8 cellular contexts compared by ENCODE assay signal in the genomic region with DNA sequence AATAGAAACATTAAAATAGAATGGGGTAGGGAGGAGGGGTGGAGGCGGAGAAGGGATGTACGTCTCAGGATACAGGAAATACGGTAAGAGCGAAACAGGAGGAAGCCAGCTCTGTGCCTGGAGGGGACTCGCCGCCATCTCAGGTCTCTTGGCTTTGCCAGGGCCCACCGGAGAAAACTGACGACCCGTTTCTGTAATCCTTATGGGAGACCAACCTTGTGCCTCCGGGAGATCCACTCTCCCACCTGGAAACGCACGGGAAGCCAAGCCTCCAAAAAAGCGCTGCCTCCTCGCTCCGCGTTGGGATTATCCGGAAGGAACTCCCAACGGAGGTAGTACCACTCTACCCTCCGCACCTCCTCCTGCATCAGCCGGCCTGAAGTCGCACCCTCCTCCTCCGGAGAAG. TPM values are rescaled to one million over a fixed set of nuclear protein-coding genes. Genes with fewer than 3 reads are reported as not detected.
DNase-seq lines count a peak whose midpoint lies in the region; ATAC-seq and TF ChIP-seq lines count a peak whose summit lies in the region.

A gene with protein sequence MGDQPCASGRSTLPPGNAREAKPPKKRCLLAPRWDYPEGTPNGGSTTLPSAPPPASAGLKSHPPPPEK (plus strand): TSS at position 92 of the 406 bp plus-strand sequence. CDS start 111 bp downstream, at position 203.

- H3K4me1 ChIP-seq in SK-N-SH (ENCODE audit: control insufficient read depth in 1 of 2, insufficient read depth in 2 of 2, low read depth in 1 of 2, low read length in 1 of 2), result no peaks in the 10 kb centered on the region; a peak in 1 of 4 replicates
- peaks cover 13% of the 10 kb centered on the region for H3K4me1 ChIP-seq in hepatocyte (ENCODE audit: insufficient read depth)

- peak within 1 kb of the TSS; percentile 92 for H2AFZ ChIP-seq in SK-N-SH (ENCODE audit: low read depth)
- H2AFZ ChIP-seq in hepatocyte, result peak within 1 kb of the TSS; percentile 36

- POLR2A ChIA-PET in SK-N-SH (lab: Yijun Ruan, JAX), result no interaction called here

- H3K27me3 ChIP-seq in SK-N-SH (ENCODE audit: insufficient read depth), result peaks cover 6% of the 10 kb centered on the region; the same call in 1 of the 2 replicates
- no peaks in the 10 kb centered on the region for H3K27me3 ChIP-seq in hepatocyte

- no peak for TF ChIP-seq RAD21 in SK-N-SH (IDR thresholded peaks at IDR 0.05; ENCODE audit: low read length)

- TF ChIP-seq EP300 in SK-N-SH (IDR thresholded peaks at IDR 0.05; ENCODE audit: borderline replicate concordance in 1 of 2, low read depth in 1 of 2, low read length in 1 of 2), result no peak

- CTCF ChIA-PET in SK-N-SH (lab: Yijun Ruan, JAX), result interaction anchor here (1.4 to 5.0 kb wide), 2 partner anchors 447 to 1595 kb away, joined by 3 to 48 read pairs; no protein-coding TSS in a partner anchor

- H3K4me3 ChIP-seq in Jurkat, Clone E6-1 (ENCODE audit: low read length), result peak within 1 kb of the TSS; percentile 77
- peak within 1 kb of the TSS; percentile 72 to 87 for H3K4me3 ChIP-seq in SK-N-SH (ENCODE audit: low read depth in 2 of 2, low read length in 1 of 2)
- H3K4me3 ChIP-seq in astrocyte of the spinal cord (ENCODE audit: low read depth, low read length), result peak within 1 kb of the TSS; percentile 65
- peak within 1 kb of the TSS; percentile 66 for H3K4me3 ChIP-seq in hepatocyte

- H3K79me2 ChIP-seq in SK-N-SH (ENCODE audit: insufficient read depth) (peaks cover 38% of the 10 kb centered on the region), hepatocyte (peaks cover 38% of the 10 kb centered on the region)

- in situ Hi-C loops in astrocyte of the spinal cord (cut with HindIII; ENCODE audit: low sequenced_read_pairs), result no loop called here

- H4K20me1 ChIP-seq in SK-N-SH (ENCODE audit: insufficient read depth), result peaks cover 23% of the 10 kb centered on the region; the same call in 1 of the 2 replicates
- H4K20me1 ChIP-seq in hepatocyte (ENCODE audit: insufficient read depth, poor library complexity, severe bottlenecking), result peaks cover 14% of the 10 kb centered on the region

- no peaks in the 10 kb centered on the region for H3K9me2 ChIP-seq in SK-N-SH
- H3K9me2 ChIP-seq in hepatocyte (replicated peaks; ENCODE audit: insufficient read depth), result no peaks in the 10 kb centered on the region

- WGBS in SK-N-SH (ENCODE audit: low lambda C conversion rate), result 0% methylated on average over 17 of the region's 22 CpGs
- WGBS in hepatocyte (ENCODE audit: low lambda C conversion rate, missing lambda C conversion rate), result 5% methylated on average over 22 of the region's 22 CpGs

- peak within 1 kb of the TSS; percentile 81 to 89 for H3K27ac ChIP-seq in SK-N-SH (ENCODE audit: low read depth in 2 of 2, low read length in 1 of 2)
- peak within 1 kb of the TSS; percentile 87 for H3K27ac ChIP-seq in hepatocyte

- TF ChIP-seq CTCF in SK-N-SH (IDR thresholded peaks at IDR 0.05), result no peak
- no peak for TF ChIP-seq CTCF in astrocyte of the spinal cord (IDR thresholded peaks at IDR 0.05; ENCODE audit: low read depth, low read length)
- no peak for TF ChIP-seq CTCF in hepatocyte (IDR thresholded peaks at IDR 0.05; ENCODE audit: poor library complexity)

- H3K9ac ChIP-seq in SK-N-SH, result peak within 1 kb of the TSS; percentile 90

- H3K9me3 ChIP-seq in SK-N-SH (no peaks in the 10 kb centered on the region), hepatocyte (ENCODE audit: low read depth) (no peaks in the 10 kb centered on the region)

- peak; percentile 75 for ATAC-seq in GM21528 (IDR thresholded peaks at IDR 0.05; ENCODE audit: low FRiP score, unreplicated experiment)

- H3F3A ChIP-seq in SK-N-SH (replicated peaks; ENCODE audit: insufficient read depth), result peaks cover 3% of the 10 kb centered on the region

- H3K36me3 ChIP-seq in SK-N-SH (replicated peaks in 1 of 2; ENCODE audit: control insufficient read depth in 1 of 2, insufficient read depth in 2 of 2, low read length in 1 of 2) (peaks cover 3 to 5% of the 10 kb centered on the region in 2 experiments), hepatocyte (replicated peaks; ENCODE audit: insufficient read depth, low read depth) (no peaks in the 10 kb centered on the region)

- peak within 1 kb of the TSS; percentile 76 for H3K4me2 ChIP-seq in SK-N-SH
- peak within 1 kb of the TSS; percentile 74 for H3K4me2 ChIP-seq in hepatocyte

- DNase-seq in Daoy (ENCODE audit: low read depth), result peak; percentile 43
- peak; percentile 51 for DNase-seq in Jurkat, Clone E6-1 (ENCODE audit: low read depth, low spot score)
- peak; percentile 35 for DNase-seq in SK-N-SH
- peak; percentile 69 for DNase-seq in astrocyte of the spinal cord (ENCODE audit: low read depth, low spot score)
- peak; percentile 57 for DNase-seq in hepatocyte (ENCODE audit: low spot score)
- peak; percentile 58 for DNase-seq in putamen (ENCODE audit: low spot score)
- DNase-seq in GOT3 (lab: John Stamatoyannopoulos, UW), result no peak

TF ChIP-seq in SK-N-SH, 30 proteins besides CTCF, POLR2A, EP300 and RAD21 (continues in another document):
- TF ChIP-seq SIN3A (IDR thresholded peaks at IDR 0.05; ENCODE audit: borderline replicate concordance, low read depth, low read length) (no peak), NFIC (IDR thresholded peaks at IDR 0.05; ENCODE audit: borderline replicate concordance) (no peak), TEAD4 (IDR thresholded peaks at IDR 0.05; ENCODE audit: borderline replicate concordance, insufficient read depth) (no peak), RFX5 (IDR thresholded peaks at IDR 0.05; ENCODE audit: low read length) (no peak), ELF1 (IDR thresholded peaks at IDR 0.05) (peak; percentile 47), YY1 (IDR thresholded peaks at IDR 0.05; ENCODE audit: low read depth) (peak; percentile 83), TCF12 (IDR thresholded peaks at IDR 0.05) (no peak), MEF2A (IDR thresholded peaks at IDR 0.05; ENCODE audit: borderline replicate concordance, low read depth) (no peak), FOSL2 (IDR thresholded peaks at IDR 0.05; ENCODE audit: borderline replicate concordance, low read depth) (no peak; the same call in 1 of the 2 replicates)
- TF ChIP-seq, protein P1, sequence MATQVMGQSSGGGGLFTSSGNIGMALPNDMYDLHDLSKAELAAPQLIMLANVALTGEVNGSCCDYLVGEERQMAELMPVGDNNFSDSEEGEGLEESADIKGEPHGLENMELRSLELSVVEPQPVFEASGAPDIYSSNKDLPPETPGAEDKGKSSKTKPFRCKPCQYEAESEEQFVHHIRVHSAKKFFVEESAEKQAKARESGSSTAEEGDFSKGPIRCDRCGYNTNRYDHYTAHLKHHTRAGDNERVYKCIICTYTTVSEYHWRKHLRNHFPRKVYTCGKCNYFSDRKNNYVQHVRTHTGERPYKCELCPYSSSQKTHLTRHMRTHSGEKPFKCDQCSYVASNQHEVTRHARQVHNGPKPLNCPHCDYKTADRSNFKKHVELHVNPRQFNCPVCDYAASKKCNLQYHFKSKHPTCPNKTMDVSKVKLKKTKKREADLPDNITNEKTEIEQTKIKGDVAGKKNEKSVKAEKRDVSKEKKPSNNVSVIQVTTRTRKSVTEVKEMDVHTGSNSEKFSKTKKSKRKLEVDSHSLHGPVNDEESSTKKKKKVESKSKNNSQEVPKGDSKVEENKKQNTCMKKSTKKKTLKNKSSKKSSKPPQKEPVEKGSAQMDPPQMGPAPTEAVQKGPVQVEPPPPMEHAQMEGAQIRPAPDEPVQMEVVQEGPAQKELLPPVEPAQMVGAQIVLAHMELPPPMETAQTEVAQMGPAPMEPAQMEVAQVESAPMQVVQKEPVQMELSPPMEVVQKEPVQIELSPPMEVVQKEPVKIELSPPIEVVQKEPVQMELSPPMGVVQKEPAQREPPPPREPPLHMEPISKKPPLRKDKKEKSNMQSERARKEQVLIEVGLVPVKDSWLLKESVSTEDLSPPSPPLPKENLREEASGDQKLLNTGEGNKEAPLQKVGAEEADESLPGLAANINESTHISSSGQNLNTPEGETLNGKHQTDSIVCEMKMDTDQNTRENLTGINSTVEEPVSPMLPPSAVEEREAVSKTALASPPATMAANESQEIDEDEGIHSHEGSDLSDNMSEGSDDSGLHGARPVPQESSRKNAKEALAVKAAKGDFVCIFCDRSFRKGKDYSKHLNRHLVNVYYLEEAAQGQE (IDR thresholded peaks at IDR 0.05; ENCODE audit: low read depth, low read length), result no peak
- TF ChIP-seq, protein P2, sequence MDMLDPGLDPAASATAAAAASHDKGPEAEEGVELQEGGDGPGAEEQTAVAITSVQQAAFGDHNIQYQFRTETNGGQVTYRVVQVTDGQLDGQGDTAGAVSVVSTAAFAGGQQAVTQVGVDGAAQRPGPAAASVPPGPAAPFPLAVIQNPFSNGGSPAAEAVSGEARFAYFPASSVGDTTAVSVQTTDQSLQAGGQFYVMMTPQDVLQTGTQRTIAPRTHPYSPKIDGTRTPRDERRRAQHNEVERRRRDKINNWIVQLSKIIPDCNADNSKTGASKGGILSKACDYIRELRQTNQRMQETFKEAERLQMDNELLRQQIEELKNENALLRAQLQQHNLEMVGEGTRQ (IDR thresholded peaks at IDR 0.05; ENCODE audit: borderline replicate concordance, low read depth, low read length), result no peak
- TF ChIP-seq, protein P3, sequence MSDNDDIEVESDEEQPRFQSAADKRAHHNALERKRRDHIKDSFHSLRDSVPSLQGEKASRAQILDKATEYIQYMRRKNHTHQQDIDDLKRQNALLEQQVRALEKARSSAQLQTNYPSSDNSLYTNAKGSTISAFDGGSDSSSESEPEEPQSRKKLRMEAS (IDR thresholded peaks at IDR 0.05; ENCODE audit: low read depth), result peak; percentile 39; the same call in 1 of the 2 replicates
- TF ChIP-seq, protein P4, sequence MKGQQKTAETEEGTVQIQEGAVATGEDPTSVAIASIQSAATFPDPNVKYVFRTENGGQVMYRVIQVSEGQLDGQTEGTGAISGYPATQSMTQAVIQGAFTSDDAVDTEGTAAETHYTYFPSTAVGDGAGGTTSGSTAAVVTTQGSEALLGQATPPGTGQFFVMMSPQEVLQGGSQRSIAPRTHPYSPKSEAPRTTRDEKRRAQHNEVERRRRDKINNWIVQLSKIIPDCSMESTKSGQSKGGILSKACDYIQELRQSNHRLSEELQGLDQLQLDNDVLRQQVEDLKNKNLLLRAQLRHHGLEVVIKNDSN (IDR thresholded peaks at IDR 0.05; ENCODE audit: borderline replicate concordance, low read depth), result no peak

RNA-seq across cellular contexts. Expression of the gene that starts here (rescaled TPM):
- 4.0 and 4.3 TPM in 2 replicates for total RNA-seq in Daoy (2014; rRNA removed; shearing (Covaris generic))
- polyA plus RNA-seq in Jurkat, Clone E6-1 (2012; ENCODE audit: insufficient read depth, insufficient read length), result 80.9 TPM
- polyA plus RNA-seq in SK-N-SH (2012; rRNA removed), result 56.0 and 68.2 TPM in 2 replicates
- polyA plus RNA-seq in SK-N-SH (2012; cell fraction: cytosol; rRNA removed), result 58.8 and 73.1 TPM in 2 replicates
- polyA plus RNA-seq in SK-N-SH (2012; cell fraction: nucleus; rRNA removed), result 18.5 and 24.0 TPM in 2 replicates
- 14.4 and 20.4 TPM in 2 replicates for total RNA-seq in hepatocyte
- 161 and 166 TPM in 2 replicates for polyA plus RNA-seq in hepatocyte
